Comparison of ENCODE assay signal across 29 cellular contexts in the genomic region with DNA sequence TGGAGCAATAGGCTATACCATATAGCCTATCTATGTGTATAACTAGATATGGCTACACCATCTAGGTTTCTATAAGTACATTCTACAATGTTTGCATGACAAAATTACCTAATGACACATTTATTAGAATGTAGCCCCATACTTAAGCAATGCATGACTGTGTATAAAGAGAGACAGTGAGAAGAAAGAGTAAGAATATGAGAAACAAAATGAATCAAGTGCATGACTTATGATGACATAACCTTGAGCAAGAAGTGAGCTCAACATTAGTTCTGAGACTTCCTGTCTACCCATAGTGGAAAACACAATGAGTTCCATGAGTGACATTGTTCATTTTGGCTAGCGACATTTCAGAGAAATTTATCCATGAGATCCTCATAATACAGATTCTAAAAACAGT. TPM values are rescaled to one million over a fixed set of nuclear protein-coding genes. Genes with fewer than 3 reads are reported as not detected.
"Had no signal": no experiment of that assay in that cellular context is flagged by ENCODE, and none has a peak within 500 bp of the region (broad histone marks: within the 10 kb centered on the region; RNA-seq: fewer than 3 reads in every experiment).

No MANE protein-coding gene starts in this region.

- ATAC-seq: effector memory CD8-positive, alpha-beta T cell; left cardiac atrium; left ventricle myocardium superior; mucosa of descending colon; natural killer cell treated with Interleukin-12 subunit alpha and Interleukin-12 subunit beta and Interleukin-15 and Interleukin-18, amount 100 ng/mL, for 72 hours; stimulated activated naive B cell treated with anti-CD40 and anti-IgM and Interleukin-4, amounts not matched to agents 10 μg/mL and 1 μg/mL and 100 μg/mL, for 72 hours had no signal

- H3K27ac ChIP-seq: ascending aorta, esophagus muscularis mucosa, right atrium auricular region, stomach, thyroid gland, upper lobe of left lung, vagina had no signal

- H3K27me3 ChIP-seq: ascending aorta, right atrium auricular region, thyroid gland, upper lobe of left lung, vagina had no signal

- H3K4me3 ChIP-seq: ascending aorta, esophagus muscularis mucosa, mucosa of descending colon, right atrium auricular region, smooth muscle cell, stomach, thyroid gland, upper lobe of left lung, vagina had no signal

- H3K9me3 ChIP-seq: ascending aorta, mucosa of descending colon, thyroid gland, upper lobe of left lung, vagina had no signal

- FAIRE-seq: islet of Langerhans had no signal

- H3K36me3 ChIP-seq: ascending aorta, esophagus muscularis mucosa, right atrium auricular region, stomach, thyroid gland, upper lobe of left lung, vagina had no signal

- DNase-seq: activated CD4-positive, alpha-beta T cell treated with anti-CD3 and anti-CD28 coated beads for 4 hours; activated CD4-positive, alpha-beta T cell treated with anti-CD3 and anti-CD28 coated beads, Interleukin-2, amount 50 U/mL, for 4 hours; activated effector memory CD4-positive, alpha-beta T cell treated with Interleukin-2 at 50 U/mL for 16 hours; activated naive CD4-positive, alpha-beta T cell treated with Interleukin-2 at 50 U/mL for 16 hours; activated naive CD8-positive, alpha-beta T cell treated with anti-CD3 and anti-CD28 coated beads for 36 hours; activated T-cell treated with anti-CD3 and anti-CD28 coated beads for 4 hours; activated T-cell treated with anti-CD3 and anti-CD28 coated beads, Interleukin-2, amount 50 U/mL, for 72 hours; cortex of kidney; effector memory CD8-positive, alpha-beta T cell; glutamatergic neuron; left cardiac atrium; left ventricle myocardium superior; mucosa of descending colon; stimulated activated CD4-positive, alpha-beta T cell treated with anti-CD3 and anti-CD28 coated beads, Interleukin-1b, Interleukin-23, amount 100 ng/mL, for 48 hours; stimulated activated CD4-positive, alpha-beta T cell treated with anti-CD3 and anti-CD28 coated beads, Interleukin-4, amount 100 ng/mL, for 4 hours; stimulated activated CD8-positive, alpha-beta memory T cell treated with anti-CD3 and anti-CD28 coated beads, Interleukin-4, amount 100 ng/mL, for 48 hours; stimulated activated naive B cell treated with anti-CD40 and anti-IgM and Interleukin-4, amounts not matched to agents 10 μg/mL and 1 μg/mL and 100 μg/mL, for 72 hours; stomach; T-helper 9 cell; thyroid gland; upper lobe of left lung had no signal

- H3K4me1 ChIP-seq: ascending aorta, esophagus muscularis mucosa, right atrium auricular region, stomach, thyroid gland, upper lobe of left lung, vagina had no signal

- H3K4me2 ChIP-seq: smooth muscle cell had no signal

RNA-seq across cellular contexts. Expression of gene SLC44A5, which starts 10.1 kb away (rescaled TPM):
- total RNA-seq: ascending aorta, myocyte had no signal
